In genomic region chr19:15330801-15331418, GRCh38 we compare ENCODE assay signal across 1 cellular context.
TF ChIP-seq lines count a peak whose summit lies in the region.

No MANE protein-coding gene starts in this region.

TF ChIP-seq in GM12878, 131 proteins besides CTCF, POLR2A, EP300 and RAD21 (continued from another document):
- no peak for TF ChIP-seq IRF3 (IDR thresholded peaks at IDR 0.05)
- TF ChIP-seq GABPA (IDR thresholded peaks at IDR 0.05; ENCODE audit: low read depth): no peak
